ENCODE assay signal across 9 cellular contexts in the genomic region with DNA sequence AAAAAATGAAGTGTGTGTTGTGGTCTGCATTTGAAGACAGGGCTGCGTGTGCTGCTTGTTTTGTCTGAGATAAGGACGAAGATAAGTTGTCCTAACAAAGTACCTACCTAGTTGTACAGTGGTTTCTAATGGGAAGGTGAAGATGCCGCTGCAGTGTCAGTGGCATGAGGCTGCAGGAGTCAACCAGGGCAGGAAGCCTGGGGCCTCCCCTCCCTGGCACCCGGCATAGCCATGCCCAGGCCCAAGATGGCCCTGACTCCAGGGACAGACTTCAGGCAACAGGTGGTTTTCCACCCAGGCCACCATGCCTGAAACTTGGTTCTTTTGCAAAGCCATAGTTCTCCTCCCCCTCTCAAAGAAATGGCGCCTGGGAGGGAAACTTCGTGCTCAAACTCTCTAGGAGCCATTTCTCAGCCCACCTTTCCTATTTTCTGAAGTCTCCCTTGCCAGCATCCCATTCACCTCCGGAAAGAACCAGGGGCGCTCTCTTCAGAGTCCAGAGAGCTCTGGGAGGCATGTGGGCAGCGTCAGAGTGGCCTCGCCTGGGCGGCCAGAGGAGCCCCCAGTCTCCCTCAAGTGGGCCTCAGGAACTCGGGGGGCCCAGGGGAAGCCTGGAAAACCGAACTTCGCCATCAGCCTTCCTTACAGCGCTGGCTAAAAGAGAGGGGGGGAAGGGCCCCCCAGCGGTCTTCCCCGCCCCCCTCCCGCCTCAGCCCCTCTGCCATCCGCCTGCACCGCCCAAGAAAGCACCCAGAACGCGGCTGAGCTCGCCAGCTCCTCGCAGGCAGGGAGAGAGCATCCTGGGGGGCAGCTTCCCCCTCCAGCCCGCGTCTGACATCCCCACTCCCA. TPM values are rescaled to one million over a fixed set of nuclear protein-coding genes. Genes with fewer than 3 reads are reported as not detected.
DNase-seq lines count a peak whose midpoint lies in the region; ATAC-seq, FAIRE-seq and TF ChIP-seq lines count a peak whose summit lies in the region.
"Had no signal": no experiment of that assay in that cellular context is flagged by ENCODE, and none has a peak within 500 bp of the region (broad histone marks: within the 10 kb centered on the region; RNA-seq: fewer than 3 reads in every experiment).

No MANE protein-coding gene starts in this region.

- H3K9me1 ChIP-seq in keratinocyte (ENCODE audit: control insufficient read depth, extremely low read depth, insufficient read depth, low read length) = no peaks in the 10 kb centered on the region

- peak; percentile 12 for DNase-seq in Ammon's horn (ENCODE audit: low spot score)
- DNase-seq in MG63 = no peak
- DNase-seq in activated naive CD8-positive, alpha-beta T cell treated with anti-CD3 and anti-CD28 coated beads for 36 hours = peak; percentile 21
- no peak for DNase-seq in keratinocyte (ENCODE audit: low read depth, low spot score)
- peak; percentile 17 for DNase-seq in stimulated activated CD4-positive, alpha-beta T cell treated with anti-CD3 and anti-CD28 coated beads, Interleukin-4, amount 100 ng/mL, for 24 hours
- no peak for DNase-seq in NCI-H1436 (lab: John Stamatoyannopoulos, UW)
- DNase-seq in NCI-H1930 (lab: John Stamatoyannopoulos, UW) = no peak

- peak overlapping the region; percentile 92 for H2AFZ ChIP-seq in keratinocyte (ENCODE audit: control insufficient read depth, low read length)

- no peaks in the 10 kb centered on the region for H3K27me3 Mint-ChIP-seq in activated naive CD8-positive, alpha-beta T cell treated with anti-CD3 and anti-CD28 coated beads for 36 hours

- H3K27ac ChIP-seq in keratinocyte (ENCODE audit: control insufficient read depth, insufficient read depth, low read length) = no peak overlapping the region

- peaks cover 11% of the 10 kb centered on the region for H3K79me2 ChIP-seq in keratinocyte (ENCODE audit: control insufficient read depth, insufficient read depth, low read length)

- peaks cover 4% of the 10 kb centered on the region for H3K4me1 ChIP-seq in keratinocyte (ENCODE audit: control insufficient read depth, extremely low read depth, insufficient read depth, low read length)

- H3K9ac ChIP-seq in keratinocyte (ENCODE audit: control insufficient read depth, extremely low read depth, insufficient read depth, low read length) = peak overlapping the region; percentile 56

- dilution Hi-C loops in keratinocyte (cut with MboI; ENCODE audit: extremely low pct_ligation_motif_present, low sequenced_read_pairs) = no loop called here

- ATAC-seq in HG03442 (IDR thresholded peaks at IDR 0.05; ENCODE audit: unreplicated experiment) = no peak

- no peak for TF ChIP-seq CTCF in keratinocyte (optimal IDR thresholded peaks at IDR 0.05 in 1 of 3, IDR thresholded peaks at IDR 0.05 in 1 of 3, conservative IDR thresholded peaks at IDR 0.05 in 1 of 3; ENCODE audit: extremely low read depth in 1 of 3, insufficient read depth in 2 of 3, low read length in 3 of 3)

- peak overlapping the region; percentile 86 for H3K4me3 Mint-ChIP-seq in activated naive CD8-positive, alpha-beta T cell treated with anti-CD3 and anti-CD28 coated beads for 36 hours

- H3K27ac Mint-ChIP-seq in activated naive CD8-positive, alpha-beta T cell treated with anti-CD3 and anti-CD28 coated beads for 36 hours = peak overlapping the region; percentile 91

- peaks cover 17% of the 10 kb centered on the region for H3K36me3 Mint-ChIP-seq in activated naive CD8-positive, alpha-beta T cell treated with anti-CD3 and anti-CD28 coated beads for 36 hours

- peak overlapping the region; percentile 74 for H3K4me2 ChIP-seq in keratinocyte (ENCODE audit: control insufficient read depth, extremely low read depth, insufficient read depth, low read depth, low read length)

- FAIRE-seq in keratinocyte (lab: Jason Lieb, UNC) = no peak
- FAIRE-seq: islet of Langerhans had no signal

- peaks cover 3% of the 10 kb centered on the region for H3K9me3 Mint-ChIP-seq in activated naive CD8-positive, alpha-beta T cell treated with anti-CD3 and anti-CD28 coated beads for 36 hours

- H3K27me3 ChIP-seq in MG63 = no peaks in the 10 kb centered on the region
- H3K27me3 ChIP-seq in keratinocyte (ENCODE audit: control insufficient read depth, extremely low read depth, insufficient read depth, low read length) = no peaks in the 10 kb centered on the region

- H3K36me3 ChIP-seq in MG63 (no peaks in the 10 kb centered on the region), keratinocyte (ENCODE audit: control insufficient read depth in 2 of 2, extremely low read depth in 1 of 2, insufficient read depth in 2 of 2, low read length in 2 of 2) (no peaks in the 10 kb centered on the region)

- peaks cover 47% of the 10 kb centered on the region for H3K4me1 Mint-ChIP-seq in activated naive CD8-positive, alpha-beta T cell treated with anti-CD3 and anti-CD28 coated beads for 36 hours

- H3K9me3 ChIP-seq in MG63 (no peaks in the 10 kb centered on the region), keratinocyte (ENCODE audit: control insufficient read depth, low read depth, low read length) (no peaks in the 10 kb centered on the region)

- peak overlapping the region; percentile 87 for H3K4me3 ChIP-seq in MG63
- H3K4me3 ChIP-seq in keratinocyte (ENCODE audit: control insufficient read depth in 2 of 3, extremely low read depth in 1 of 3, insufficient read depth in 2 of 3, low read depth in 1 of 3, low read length in 3 of 3) = peak overlapping the region; percentile 58 to 95 (median 75)

- no peaks in the 10 kb centered on the region for H4K20me1 ChIP-seq in keratinocyte (ENCODE audit: control insufficient read depth, extremely low read depth, insufficient read depth, low read length)

RNA-seq across cellular contexts. Expression of a gene that starts 2.0 kb away (rescaled TPM):
- 6.0 and 6.7 TPM in 2 replicates for total RNA-seq in MG63 (2014; rRNA removed; shearing (Covaris generic); ENCODE audit: low replicate concordance)
- total RNA-seq in activated naive CD8-positive, alpha-beta T cell treated with anti-CD3 and anti-CD28 coated beads for 36 hours = 10 to 100 TPM; 22.2 to 23.4 TPM
- 1.5 to 2.9 TPM (median 1.8 TPM) in 3 replicates for polyA plus RNA-seq in keratinocyte
- 7.7 TPM for polyA plus RNA-seq in keratinocyte (2011; ENCODE audit: low read depth)
- 2.2 and 2.7 TPM in 2 replicates for polyA plus RNA-seq in keratinocyte (2011; cell fraction: cytosol; rRNA removed)
- 8.7 and 9.1 TPM in 2 replicates for polyA plus RNA-seq in keratinocyte (2011; cell fraction: nucleus; rRNA removed)
- polyA plus RNA-seq in keratinocyte (2012; ENCODE audit: low replicate concordance) = 3.4 and 4.4 TPM in 2 replicates
- 8.7 to 23.5 TPM (median 10.1 TPM) in 3 replicates for polyA minus RNA-seq in keratinocyte
- 7.1 TPM for polyA minus RNA-seq in keratinocyte (2011; cell fraction: cytosol; rRNA and poly(A)+ RNA removed)
- 16.6 and 33.5 TPM in 2 replicates for polyA minus RNA-seq in keratinocyte (2011; cell fraction: nucleus; rRNA and poly(A)+ RNA removed)

Comparison
In these comparisons a context has a peak if more than half of its experiments do, and no peak if none do; other contexts are left out.
1. DNase-seq: peak in Ammon's horn (single experiment), activated naive CD8-positive, alpha-beta T cell treated with anti-CD3 and anti-CD28 coated beads for 36 hours (single experiment) and stimulated activated CD4-positive, alpha-beta T cell treated with anti-CD3 and anti-CD28 coated beads, Interleukin-4, amount 100 ng/mL, for 24 hours (single experiment); none in MG63 (single experiment), keratinocyte (single experiment), NCI-H1436 (single experiment) and NCI-H1930 (0 of 2).